In genomic region chr18:26970637-26971036, GRCh38 we compare ENCODE assay signal across 25 cellular contexts.
"Had no signal": no experiment of that assay in that cellular context is flagged by ENCODE, and none has a peak within 500 bp of the region (broad histone marks: within the 10 kb centered on the region; RNA-seq: fewer than 3 reads in every experiment).

No MANE protein-coding gene starts in this region.

- ATAC-seq: naive thymus-derived CD4-positive, alpha-beta T cell; natural killer cell; pancreas; right cardiac atrium; stimulated activated effector memory CD8-positive, alpha-beta T cell treated with anti-CD3 and anti-CD28 coated beads, Interleukin-12 subunit alpha, Interleukin-12 subunit beta, amount 100 ng/mL, for 72 hours; stimulated activated naive B cell treated with anti-CD40 and anti-IgM and Interleukin-4, amounts not matched to agents 10 μg/mL and 1 μg/mL and 100 μg/mL, for 72 hours had no signal

- H3K9me3 ChIP-seq: neutrophil, pancreas, prostate gland, right lobe of liver, sigmoid colon, stomach, thoracic aorta, tibial artery, transverse colon, upper lobe of left lung, vagina had no signal

- H3K36me3 Mint-ChIP-seq: naive thymus-derived CD4-positive, alpha-beta T cell; natural killer cell; stimulated activated effector memory CD8-positive, alpha-beta T cell treated with anti-CD3 and anti-CD28 coated beads, Interleukin-12 subunit alpha, Interleukin-12 subunit beta, amount 100 ng/mL, for 72 hours; stimulated activated naive B cell treated with anti-CD40 and anti-IgM and Interleukin-4, amounts not matched to agents 10 μg/mL and 1 μg/mL and 100 μg/mL, for 72 hours had no signal

- H3K27ac Mint-ChIP-seq: naive thymus-derived CD4-positive, alpha-beta T cell; natural killer cell; nephron; stimulated activated effector memory CD8-positive, alpha-beta T cell treated with anti-CD3 and anti-CD28 coated beads, Interleukin-12 subunit alpha, Interleukin-12 subunit beta, amount 100 ng/mL, for 72 hours; stimulated activated naive B cell treated with anti-CD40 and anti-IgM and Interleukin-4, amounts not matched to agents 10 μg/mL and 1 μg/mL and 100 μg/mL, for 72 hours; stimulated activated naive CD8-positive, alpha-beta T cell treated with anti-CD3 and anti-CD28 coated beads, Interleukin-15, Interleukin-2, amounts not matched to agents 100 ng/mL and 50 ng/mL, for 24 hours had no signal

- H3K27ac ChIP-seq: neutrophil, pancreas, prostate gland, right lobe of liver, sigmoid colon, stomach, thoracic aorta, tibial artery, transverse colon, upper lobe of left lung, vagina had no signal

- H3K36me3 ChIP-seq: neutrophil, pancreas, prostate gland, right lobe of liver, sigmoid colon, stomach, thoracic aorta, tibial artery, transverse colon, upper lobe of left lung, vagina had no signal

- H3K4me1 ChIP-seq: pancreas, prostate gland, right lobe of liver, sigmoid colon, stomach, tibial artery, transverse colon, upper lobe of left lung, vagina had no signal

- H3K4me3 Mint-ChIP-seq: naive thymus-derived CD4-positive, alpha-beta T cell; natural killer cell; nephron; stimulated activated effector memory CD8-positive, alpha-beta T cell treated with anti-CD3 and anti-CD28 coated beads, Interleukin-12 subunit alpha, Interleukin-12 subunit beta, amount 100 ng/mL, for 72 hours; stimulated activated naive B cell treated with anti-CD40 and anti-IgM and Interleukin-4, amounts not matched to agents 10 μg/mL and 1 μg/mL and 100 μg/mL, for 72 hours; stimulated activated naive CD8-positive, alpha-beta T cell treated with anti-CD3 and anti-CD28 coated beads, Interleukin-15, Interleukin-2, amounts not matched to agents 100 ng/mL and 50 ng/mL, for 24 hours had no signal

- DNase-seq: naive thymus-derived CD4-positive, alpha-beta T cell; natural killer cell; nucleus accumbens; pancreas; right cardiac atrium; right lobe of liver; sigmoid colon; small intestine; stimulated activated CD4-positive, alpha-beta T cell treated with anti-CD3 and anti-CD28 coated beads, Interleukin-15, amount 100 ng/mL, for 24 hours; stimulated activated CD4-positive, alpha-beta T cell treated with anti-CD3 and anti-CD28 coated beads, Interleukin-2, amount 100 ng/mL, for 24 hours; stimulated activated CD4-positive, alpha-beta T cell treated with anti-CD3 and anti-CD28 coated beads, Interleukin-2, amount 100 ng/mL, for 48 hours; stimulated activated CD4-positive, alpha-beta T cell treated with anti-CD3 and anti-CD28 coated beads, Interleukin-4, amount 100 ng/mL, for 24 hours; stimulated activated naive B cell treated with anti-CD40 and anti-IgM and Interleukin-4, amounts not matched to agents 10 μg/mL and 1 μg/mL and 100 μg/mL, for 72 hours; stimulated activated naive CD4-positive, alpha-beta T cell treated with Interleukin-2 at 50 U/mL for 16 hours; stomach; tibial artery; transverse colon; upper lobe of left lung had no signal

- H3K27me3 ChIP-seq: neutrophil, pancreas, right lobe of liver, sigmoid colon, stomach, tibial artery, transverse colon, upper lobe of left lung, vagina had no signal

- H3K4me1 Mint-ChIP-seq: naive thymus-derived CD4-positive, alpha-beta T cell; natural killer cell; stimulated activated effector memory CD8-positive, alpha-beta T cell treated with anti-CD3 and anti-CD28 coated beads, Interleukin-12 subunit alpha, Interleukin-12 subunit beta, amount 100 ng/mL, for 72 hours; stimulated activated naive B cell treated with anti-CD40 and anti-IgM and Interleukin-4, amounts not matched to agents 10 μg/mL and 1 μg/mL and 100 μg/mL, for 72 hours had no signal

- H3K9me3 Mint-ChIP-seq: nephron had no signal

- H3K27me3 Mint-ChIP-seq: naive thymus-derived CD4-positive, alpha-beta T cell; stimulated activated naive B cell treated with anti-CD40 and anti-IgM and Interleukin-4, amounts not matched to agents 10 μg/mL and 1 μg/mL and 100 μg/mL, for 72 hours; stimulated activated naive CD8-positive, alpha-beta T cell treated with anti-CD3 and anti-CD28 coated beads, Interleukin-15, Interleukin-2, amounts not matched to agents 100 ng/mL and 50 ng/mL, for 24 hours had no signal

- H3K4me3 ChIP-seq: pancreas, prostate gland, right lobe of liver, sigmoid colon, stomach, thoracic aorta, tibial artery, transverse colon, upper lobe of left lung, vagina had no signal
